Comparison of ENCODE assay signal across 21 cellular contexts in the genomic region with DNA sequence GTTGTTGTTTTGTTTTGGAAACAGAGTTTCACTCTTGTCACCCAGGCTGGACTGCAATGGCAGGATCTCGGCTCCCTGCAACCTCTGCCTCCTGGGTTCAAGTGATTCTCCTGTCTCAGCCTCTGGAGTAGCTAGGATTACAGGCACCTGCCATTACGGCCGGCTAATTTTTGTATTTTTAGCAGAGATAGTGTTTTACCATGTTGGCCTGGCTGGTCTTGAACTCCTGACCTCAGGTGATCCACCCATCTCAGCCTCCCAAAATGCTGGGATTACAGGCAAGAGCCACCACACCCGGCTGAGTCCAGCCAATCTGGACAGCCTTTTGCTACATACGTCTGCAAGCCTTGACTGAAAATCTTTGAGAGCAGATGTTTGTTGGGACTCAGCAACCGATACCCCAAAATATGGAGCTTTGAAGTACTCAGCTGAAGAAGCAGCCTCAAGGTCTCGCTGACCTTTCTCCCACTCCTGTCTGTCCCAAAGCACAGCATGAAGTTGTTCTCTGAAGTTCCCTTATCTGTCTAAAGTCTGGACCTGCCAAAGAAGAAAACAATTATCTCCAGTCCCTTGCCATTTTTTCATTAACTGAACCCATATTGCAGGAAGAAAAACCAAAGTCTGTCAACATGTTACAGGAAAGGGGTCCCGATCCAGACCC. TPM values are rescaled to one million over a fixed set of nuclear protein-coding genes. Genes with fewer than 3 reads are reported as not detected.
A peak's percentile ranks its signal among the peaks of the same experiment; 100 is the strongest.
DNase-seq lines count a peak whose midpoint lies in the region; ATAC-seq and TF ChIP-seq lines count a peak whose summit lies in the region.
"Had no signal": no experiment of that assay in that cellular context is flagged by ENCODE, and none has a peak within 500 bp of the region (broad histone marks: within the 10 kb centered on the region; RNA-seq: fewer than 3 reads in every experiment).

No MANE protein-coding gene starts in this region.

- no peak overlapping the region for H3K4me3 ChIP-seq in CD8-positive, alpha-beta T cell (ENCODE audit: low read depth, low read length)
- H3K4me3 ChIP-seq: GM12878, GM23248, Peyer's patch had no signal

- H3K27me3 Mint-ChIP-seq in activated naive CD4-positive, alpha-beta T cell treated with anti-CD3 and anti-CD28 coated beads, Interleukin-2, amount 10 ng/mL, durations not matched to agents 7 days and 5 days, result peaks cover 10% of the 10 kb centered on the region
- H3K27me3 Mint-ChIP-seq in CD8-positive, alpha-beta T cell (ENCODE audit: low read depth), result no peaks in the 10 kb centered on the region
- H3K27me3 Mint-ChIP-seq in activated CD8-positive, alpha-beta T cell treated with anti-CD3 and anti-CD28 coated beads for 36 hours, result no peaks in the 10 kb centered on the region
- H3K27me3 Mint-ChIP-seq in stimulated activated memory B cell treated with anti-CD40 and anti-IgM and Interleukin-4, amounts not matched to agents 10 μg/mL and 1 μg/mL and 100 μg/mL, for 72 hours, result no peaks in the 10 kb centered on the region

- peaks cover 19% of the 10 kb centered on the region for H3K4me1 ChIP-seq in CD8-positive, alpha-beta T cell (ENCODE audit: insufficient read depth, low read length)
- H3K4me1 ChIP-seq: Peyer's patch had no signal

- H3K27me3 ChIP-seq in CD8-positive, alpha-beta T cell (ENCODE audit: insufficient read depth, low read length), result no peaks in the 10 kb centered on the region
- H3K27me3 ChIP-seq: Peyer's patch had no signal

- no peaks in the 10 kb centered on the region for H3K9me3 ChIP-seq in CD8-positive, alpha-beta T cell (ENCODE audit: low read length)
- H3K9me3 ChIP-seq: Peyer's patch had no signal

- H3K36me3 ChIP-seq in CD8-positive, alpha-beta T cell (ENCODE audit: insufficient read depth, low read length), result no peaks in the 10 kb centered on the region
- H3K36me3 ChIP-seq: Peyer's patch had no signal

- no peak overlapping the region for H3K27ac ChIP-seq in CD8-positive, alpha-beta T cell (ENCODE audit: low read depth, low read length)
- H3K27ac ChIP-seq: GM23248, HL-60, Peyer's patch had no signal

- peaks cover 3% of the 10 kb centered on the region for H3K36me3 Mint-ChIP-seq in activated naive CD4-positive, alpha-beta T cell treated with anti-CD3 and anti-CD28 coated beads, Interleukin-2, amount 10 ng/mL, durations not matched to agents 7 days and 5 days
- no peaks in the 10 kb centered on the region for H3K36me3 Mint-ChIP-seq in CD8-positive, alpha-beta T cell
- no peaks in the 10 kb centered on the region for H3K36me3 Mint-ChIP-seq in activated CD8-positive, alpha-beta T cell treated with anti-CD3 and anti-CD28 coated beads for 36 hours (ENCODE audit: low read depth)
- no peaks in the 10 kb centered on the region for H3K36me3 Mint-ChIP-seq in stimulated activated memory B cell treated with anti-CD40 and anti-IgM and Interleukin-4, amounts not matched to agents 10 μg/mL and 1 μg/mL and 100 μg/mL, for 72 hours
- H3K36me3 Mint-ChIP-seq: CD14-positive monocyte had no signal

- H3K9me3 Mint-ChIP-seq in activated naive CD4-positive, alpha-beta T cell treated with anti-CD3 and anti-CD28 coated beads, Interleukin-2, amount 10 ng/mL, durations not matched to agents 7 days and 5 days, result peaks cover 2% of the 10 kb centered on the region
- H3K9me3 Mint-ChIP-seq in CD8-positive, alpha-beta T cell, result no peaks in the 10 kb centered on the region
- peaks cover 3% of the 10 kb centered on the region for H3K9me3 Mint-ChIP-seq in activated CD8-positive, alpha-beta T cell treated with anti-CD3 and anti-CD28 coated beads for 36 hours
- no peaks in the 10 kb centered on the region for H3K9me3 Mint-ChIP-seq in stimulated activated memory B cell treated with anti-CD40 and anti-IgM and Interleukin-4, amounts not matched to agents 10 μg/mL and 1 μg/mL and 100 μg/mL, for 72 hours

- POLR2A ChIA-PET in CD8-positive, alpha-beta T cell (lab: Charles Lee), result interaction anchor here (1.2 to 2.9 kb wide), 5 partner anchors 10 to 22 kb away, joined by 3 to 36 read pairs (median 6); a partner anchor contains a TSS
- POLR2A ChIA-PET in activated CD8-positive, alpha-beta T cell treated with anti-CD3 and anti-CD28 coated beads for 36 hours (lab: Charles Lee), result interaction anchor here (1.1 to 2.5 kb wide), 3 partner anchors 8 to 13 kb away, joined by 3 to 10 read pairs (median 9); no protein-coding TSS in a partner anchor

- DNase-seq in activated naive CD4-positive, alpha-beta T cell treated with anti-CD3 and anti-CD28 coated beads, Interleukin-2, amount 10 ng/mL, durations not matched to agents 7 days and 5 days, result no peak
- no peak for DNase-seq in activated naive CD4-positive, alpha-beta T cell treated with anti-CD3 and anti-CD28 coated beads, Interleukin-2, amount 50 U/mL, for 16 hours
- no peak for DNase-seq in CD8-positive, alpha-beta T cell
- no peak for DNase-seq in activated CD8-positive, alpha-beta T cell treated with anti-CD3 and anti-CD28 coated beads for 36 hours
- no peak for DNase-seq in central memory CD4-positive, alpha-beta T cell
- DNase-seq in GM03348 (ENCODE audit: low spot score), result no peak
- DNase-seq: Calu3, GF-D8, GM23248, HCEC 1CT, NCI-H1436, NCI-H1930, NCI-H2171, NCI-H446 treated with DMSO at 0.1 percent for 48 hours, NCI-H69, Peyer's patch had no signal

- peaks cover 45% of the 10 kb centered on the region for H3K4me1 Mint-ChIP-seq in activated naive CD4-positive, alpha-beta T cell treated with anti-CD3 and anti-CD28 coated beads, Interleukin-2, amount 10 ng/mL, durations not matched to agents 7 days and 5 days
- H3K4me1 Mint-ChIP-seq in CD8-positive, alpha-beta T cell (ENCODE audit: low read depth), result peaks cover 28% of the 10 kb centered on the region
- H3K4me1 Mint-ChIP-seq in activated CD8-positive, alpha-beta T cell treated with anti-CD3 and anti-CD28 coated beads for 36 hours (ENCODE audit: low read depth), result peaks cover 28% of the 10 kb centered on the region
- peaks cover 8% of the 10 kb centered on the region for H3K4me1 Mint-ChIP-seq in stimulated activated memory B cell treated with anti-CD40 and anti-IgM and Interleukin-4, amounts not matched to agents 10 μg/mL and 1 μg/mL and 100 μg/mL, for 72 hours

- intact Hi-C loops in CD8-positive, alpha-beta T cell (cut with DNase I, micrococcal nuclease), result loop anchor here in 1 of 2 experiments (2.0 to 5.0 kb wide), 2 partner anchors 15 to 453 kb away; a partner anchor contains a TSS
- intact Hi-C loops in activated CD8-positive, alpha-beta T cell treated with anti-CD3 and anti-CD28 coated beads for 36 hours (cut with micrococcal nuclease), result no loop called here

- H3K27ac Mint-ChIP-seq in activated naive CD4-positive, alpha-beta T cell treated with anti-CD3 and anti-CD28 coated beads, Interleukin-2, amount 10 ng/mL, durations not matched to agents 7 days and 5 days, result peak overlapping the region; percentile 70
- peak overlapping the region; percentile 91 for H3K27ac Mint-ChIP-seq in CD8-positive, alpha-beta T cell
- H3K27ac Mint-ChIP-seq in activated CD8-positive, alpha-beta T cell treated with anti-CD3 and anti-CD28 coated beads for 36 hours, result peak overlapping the region; percentile 84
- peak overlapping the region; percentile 82 for H3K27ac Mint-ChIP-seq in stimulated activated memory B cell treated with anti-CD40 and anti-IgM and Interleukin-4, amounts not matched to agents 10 μg/mL and 1 μg/mL and 100 μg/mL, for 72 hours

- no peak overlapping the region for H3K4me3 Mint-ChIP-seq in activated naive CD4-positive, alpha-beta T cell treated with anti-CD3 and anti-CD28 coated beads, Interleukin-2, amount 10 ng/mL, durations not matched to agents 7 days and 5 days
- H3K4me3 Mint-ChIP-seq in CD8-positive, alpha-beta T cell, result no peak overlapping the region
- no peak overlapping the region for H3K4me3 Mint-ChIP-seq in activated CD8-positive, alpha-beta T cell treated with anti-CD3 and anti-CD28 coated beads for 36 hours
- H3K4me3 Mint-ChIP-seq in stimulated activated memory B cell treated with anti-CD40 and anti-IgM and Interleukin-4, amounts not matched to agents 10 μg/mL and 1 μg/mL and 100 μg/mL, for 72 hours, result no peak overlapping the region
- H3K4me3 Mint-ChIP-seq: CD14-positive monocyte had no signal

- CTCF ChIA-PET in activated naive CD4-positive, alpha-beta T cell treated with anti-CD3 and anti-CD28 coated beads, Interleukin-2, amount 10 ng/mL, durations not matched to agents 7 days and 5 days (lab: Charles Lee), result no interaction called here
- CTCF ChIA-PET in CD8-positive, alpha-beta T cell (lab: Charles Lee), result interaction anchor here (0.7 to 2.0 kb wide), 3 partner anchors 11 to 1548 kb away, joined by 4 to 10 read pairs (median 4); no protein-coding TSS in a partner anchor
- CTCF ChIA-PET in activated CD8-positive, alpha-beta T cell treated with anti-CD3 and anti-CD28 coated beads for 36 hours (lab: Charles Lee), result interaction anchor here (1.8 to 2.8 kb wide), 2 partner anchors 22 to 31 kb away, joined by 5 to 19 read pairs; no protein-coding TSS in a partner anchor

- no peak for ATAC-seq in CD8-positive, alpha-beta T cell
- ATAC-seq in activated CD8-positive, alpha-beta T cell treated with anti-CD3 and anti-CD28 coated beads for 36 hours, result no peak
- no peak for ATAC-seq in stimulated activated memory B cell treated with anti-CD40 and anti-IgM and Interleukin-4, amounts not matched to agents 10 μg/mL and 1 μg/mL and 100 μg/mL, for 72 hours
- ATAC-seq: GM12878, Right ventricle myocardium inferior had no signal

- TF ChIP-seq CTCF in CD8-positive, alpha-beta T cell (IDR thresholded peaks at IDR 0.05), result no peak
- no peak for TF ChIP-seq CTCF in activated CD8-positive, alpha-beta T cell treated with anti-CD3 and anti-CD28 coated beads for 36 hours (IDR thresholded peaks at IDR 0.05)

RNA-seq across cellular contexts. Expression of a gene that starts 9.6 kb away (rescaled TPM):
- total RNA-seq in CD8-positive, alpha-beta T cell, result 10 to 100 TPM; 80.6 to 82.6 TPM
- total RNA-seq in activated CD8-positive, alpha-beta T cell treated with anti-CD3 and anti-CD28 coated beads for 36 hours, result 100 to 1,000 TPM; 142 to 143 TPM
- total RNA-seq: GM23248 had no signal

RNA-seq across cellular contexts. Expression of a gene that starts 50.3 kb away (rescaled TPM):
- total RNA-seq in CD8-positive, alpha-beta T cell, result 1 to 10 TPM; 4.6 to 5.8 TPM
- 1 to 10 TPM; 1.8 to 2.0 TPM for total RNA-seq in activated CD8-positive, alpha-beta T cell treated with anti-CD3 and anti-CD28 coated beads for 36 hours
